In the genomic region with DNA sequence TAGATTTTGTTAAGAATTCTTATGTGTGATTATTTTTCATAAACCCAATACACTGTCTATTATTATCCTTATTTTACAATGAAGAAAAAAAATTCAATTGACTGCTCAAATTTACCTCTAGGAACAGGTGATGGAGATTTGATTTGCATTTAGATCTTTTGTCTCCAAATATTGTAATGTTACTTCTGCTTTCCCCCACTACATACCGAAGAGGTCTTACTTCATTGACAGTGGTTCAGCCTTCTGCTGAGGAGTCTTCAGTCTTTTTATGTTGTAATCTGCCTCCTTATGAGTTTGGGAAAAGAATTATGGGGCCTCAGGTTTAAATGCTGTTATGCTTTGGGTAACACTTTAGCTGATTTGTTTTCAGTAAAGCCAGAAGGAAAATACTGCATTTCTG, we compare ENCODE assay signal across 22 cellular contexts.
DNase-seq lines count a peak whose midpoint lies in the region; ATAC-seq and TF ChIP-seq lines count a peak whose summit lies in the region.
"Had no signal": no experiment of that assay in that cellular context is flagged by ENCODE, and none has a peak within 500 bp of the region (broad histone marks: within the 10 kb centered on the region; RNA-seq: fewer than 3 reads in every experiment).

No MANE protein-coding gene starts in this region.

- H3F3A ChIP-seq in DOHH2 (ENCODE audit: control insufficient read depth, insufficient read depth): 0 out of 2 replicates have a peak, but pooled peaks cover 2% of the 10 kb centered on the region

- ATAC-seq in activated naive CD4-positive, alpha-beta T cell treated with anti-CD3 and anti-CD28 coated beads, Interleukin-2, amount 50 U/mL, for 72 hours: no peak
- ATAC-seq in activated CD4-positive, alpha-beta T cell treated with anti-CD3 and anti-CD28 coated beads for 36 hours: no peak
- ATAC-seq: HepG2, K562 had no signal

- H3K27ac Mint-ChIP-seq in osteocyte (ENCODE audit: unreplicated experiment): peak overlapping the region; percentile 19
- no peak overlapping the region for H3K27ac Mint-ChIP-seq in activated naive CD4-positive, alpha-beta T cell treated with anti-CD3 and anti-CD28 coated beads, Interleukin-2, amount 50 U/mL, for 72 hours
- H3K27ac Mint-ChIP-seq in activated CD4-positive, alpha-beta T cell treated with anti-CD3 and anti-CD28 coated beads for 36 hours: no peak overlapping the region
- no peak overlapping the region for H3K27ac Mint-ChIP-seq in type B pancreatic cell

- no peaks in the 10 kb centered on the region for H4K20me1 ChIP-seq in DOHH2 (ENCODE audit: control insufficient read depth, insufficient read depth, low read depth, low read length)

- H3K9me3 ChIP-seq in DOHH2 (ENCODE audit: control insufficient read depth, insufficient read depth, low read length): no peaks in the 10 kb centered on the region
- H3K9me3 ChIP-seq: BE2C, Peyer's patch, SJSA1 had no signal

- no peak overlapping the region for H3K27ac ChIP-seq in DOHH2 (ENCODE audit: low read depth, low read length)
- H3K27ac ChIP-seq: HL-60, Peyer's patch, SJSA1 had no signal

- H3K4me2 ChIP-seq in DOHH2 (ENCODE audit: low read length): peak overlapping the region; percentile 31

- TF ChIP-seq CTCF in DOHH2 (IDR thresholded peaks at IDR 0.05; ENCODE audit: low read depth, low read length, poor library complexity, severe bottlenecking): no peak
- TF ChIP-seq CTCF in osteocyte (IDR thresholded peaks at IDR 0.05): no peak
- TF ChIP-seq CTCF in type B pancreatic cell (conservative IDR thresholded peaks at IDR 0.05): no peak

- H3K4me1 Mint-ChIP-seq in osteocyte (ENCODE audit: unreplicated experiment) (peaks cover 42% of the 10 kb centered on the region), type B pancreatic cell (ENCODE audit: unreplicated experiment) (peaks cover 32% of the 10 kb centered on the region)
- H3K4me1 Mint-ChIP-seq in activated CD4-positive, alpha-beta T cell treated with anti-CD3 and anti-CD28 coated beads for 36 hours: peaks cover 19% of the 10 kb centered on the region

- H3K4me3 ChIP-seq in DOHH2 (ENCODE audit: low read length): no peak overlapping the region
- H3K4me3 ChIP-seq: K562, Peyer's patch, SJSA1 had no signal

- peaks cover 18% of the 10 kb centered on the region for H3K79me2 ChIP-seq in DOHH2 (ENCODE audit: control insufficient read depth, low read length)

- CTCF ChIA-PET in activated CD4-positive, alpha-beta T cell treated with anti-CD3 and anti-CD28 coated beads for 36 hours (lab: Charles Lee): interaction anchor here (0.8 to 1.4 kb wide), 2 partner anchors 10 to 98 kb away, joined by 3 to 4 read pairs; no protein-coding TSS in a partner anchor

- DNase-seq in MV-4-11 (lab: John Stamatoyannopoulos, UW): peak; percentile 30
- peak; percentile 17 for DNase-seq in SKM-1 (lab: John Stamatoyannopoulos, UW; ENCODE audit: unreplicated experiment)
- DNase-seq in osteocyte (ENCODE audit: extremely low spot score, unreplicated experiment): no peak
- no peak for DNase-seq in central memory CD4-positive, alpha-beta T cell
- DNase-seq in activated naive CD4-positive, alpha-beta T cell treated with anti-CD3 and anti-CD28 coated beads, Interleukin-2, amount 50 U/mL, for 72 hours (ENCODE audit: low spot score in 2 of 2): no peak
- no peak for DNase-seq in activated CD4-positive, alpha-beta T cell treated with anti-CD3 and anti-CD28 coated beads for 36 hours
- DNase-seq in type B pancreatic cell (ENCODE audit: extremely low spot score, unreplicated experiment): no peak
- DNase-seq: BE2C, H7, MM.1S, NCI-H1105 treated with DMSO at 0.1 percent for 48 hours, NCI-H2081, NCI-H2171, NCI-H345, NCI-H524 treated with DMSO at 0.1 percent for 48 hours, NCI-H82, Peyer's patch had no signal

- H3K9me3 Mint-ChIP-seq in osteocyte (ENCODE audit: unreplicated experiment): no peaks in the 10 kb centered on the region
- no peaks in the 10 kb centered on the region for H3K9me3 Mint-ChIP-seq in activated naive CD4-positive, alpha-beta T cell treated with anti-CD3 and anti-CD28 coated beads, Interleukin-2, amount 50 U/mL, for 72 hours
- H3K9me3 Mint-ChIP-seq in activated CD4-positive, alpha-beta T cell treated with anti-CD3 and anti-CD28 coated beads for 36 hours (ENCODE audit: low read depth): no peaks in the 10 kb centered on the region
- no peaks in the 10 kb centered on the region for H3K9me3 Mint-ChIP-seq in type B pancreatic cell

- no peaks in the 10 kb centered on the region for H3K9me2 ChIP-seq in DOHH2 (replicated peaks; ENCODE audit: control insufficient read depth, low read length)

- POLR2A ChIA-PET in activated CD4-positive, alpha-beta T cell treated with anti-CD3 and anti-CD28 coated beads for 36 hours (lab: Charles Lee): no interaction called here

- H3K36me3 Mint-ChIP-seq in osteocyte (ENCODE audit: unreplicated experiment) (peaks cover 9% of the 10 kb centered on the region), type B pancreatic cell (peaks cover 10% of the 10 kb centered on the region)
- peaks cover 0 to 6% of the 10 kb centered on the region in 2 donors for H3K36me3 Mint-ChIP-seq in activated naive CD4-positive, alpha-beta T cell treated with anti-CD3 and anti-CD28 coated beads, Interleukin-2, amount 50 U/mL, for 72 hours
- peaks cover 2% of the 10 kb centered on the region for H3K36me3 Mint-ChIP-seq in activated CD4-positive, alpha-beta T cell treated with anti-CD3 and anti-CD28 coated beads for 36 hours (ENCODE audit: low read depth)

- H3K4me3 Mint-ChIP-seq in osteocyte (ENCODE audit: unreplicated experiment) (no peak overlapping the region), type B pancreatic cell (no peak overlapping the region)
- no peak overlapping the region for H3K4me3 Mint-ChIP-seq in activated CD4-positive, alpha-beta T cell treated with anti-CD3 and anti-CD28 coated beads for 36 hours

- H3K27me3 Mint-ChIP-seq in osteocyte (ENCODE audit: unreplicated experiment) (no peaks in the 10 kb centered on the region), type B pancreatic cell (no peaks in the 10 kb centered on the region)
- H3K27me3 Mint-ChIP-seq in activated CD4-positive, alpha-beta T cell treated with anti-CD3 and anti-CD28 coated beads for 36 hours: no peaks in the 10 kb centered on the region

- intact Hi-C loops in activated CD4-positive, alpha-beta T cell treated with anti-CD3 and anti-CD28 coated beads for 36 hours (cut with DNase I, micrococcal nuclease): no loop called here

- no peaks in the 10 kb centered on the region for H3K27me3 ChIP-seq in DOHH2 (ENCODE audit: control insufficient read depth, low read length)
- H3K27me3 ChIP-seq: BE2C, Peyer's patch, SJSA1 had no signal

- peaks cover 71% of the 10 kb centered on the region for H3K4me1 ChIP-seq in DOHH2 (ENCODE audit: control insufficient read depth, low read length)
- H3K4me1 ChIP-seq: BE2C had no signal

- H3K36me3 ChIP-seq in DOHH2 (ENCODE audit: control insufficient read depth, low read length): no peaks in the 10 kb centered on the region
- H3K36me3 ChIP-seq: BE2C, Peyer's patch had no signal

Comparison
In these comparisons a context has a peak if more than half of its experiments do, and no peak if none do; other contexts are left out.
1. DNase-seq: peak in MV-4-11 (single experiment) and SKM-1 (single experiment); none in osteocyte (single experiment), central memory CD4-positive, alpha-beta T cell (single experiment), activated naive CD4-positive, alpha-beta T cell treated with anti-CD3 and anti-CD28 coated beads, Interleukin-2, amount 50 U/mL, for 72 hours (0 of 2), activated CD4-positive, alpha-beta T cell treated with anti-CD3 and anti-CD28 coated beads for 36 hours (single experiment) and type B pancreatic cell (single experiment).